23 cellular contexts compared by ENCODE assay signal in genomic region chr13:66723606-66724005, GRCh38.
DNase-seq lines count a peak whose midpoint lies in the region; FAIRE-seq and TF ChIP-seq lines count a peak whose summit lies in the region.
"Had no signal": no experiment of that assay in that cellular context is flagged by ENCODE, and none has a peak within 500 bp of the region (broad histone marks: within the 10 kb centered on the region; RNA-seq: fewer than 3 reads in every experiment).

No MANE protein-coding gene starts in this region.

- TF ChIP-seq CTCF in OCI-LY7 (conservative IDR thresholded peaks at IDR 0.05; ENCODE audit: low read length), result no peak
- TF ChIP-seq CTCF in H1 (IDR thresholded peaks at IDR 0.05; ENCODE audit: control extremely low read depth in 1 of 3, insufficient read depth in 1 of 3, low read depth in 1 of 3, low read length in 3 of 3), result no peak
- TF ChIP-seq CTCF in neural crest cell (conservative IDR thresholded peaks at IDR 0.05), result no peak

- H3K9ac ChIP-seq in H1 (replicated peaks in 1 of 4; ENCODE audit: extremely low read depth in 1 of 4, low read depth in 3 of 4, low read length in 3 of 4), result no peak overlapping the region
- H3K9ac ChIP-seq: SK-N-SH had no signal

- no peak overlapping the region for H2AK5ac ChIP-seq in H1 (ENCODE audit: low read depth, low read length)

- H3K4me3 ChIP-seq in OCI-LY7 (ENCODE audit: low read depth, low read length, poor library complexity, severe bottlenecking), result no peak overlapping the region
- no peak overlapping the region for H3K4me3 ChIP-seq in H1 (ENCODE audit: extremely low read depth in 1 of 4, insufficient read depth in 2 of 4, low read depth in 3 of 4, low read length in 4 of 4)

- H2BK120ac ChIP-seq in H1 (replicated peaks; ENCODE audit: low read depth, low read length), result no peak overlapping the region

- H4K91ac ChIP-seq in H1 (replicated peaks; ENCODE audit: insufficient read length, low read length), result no peak overlapping the region

- no peak overlapping the region for H2BK12ac ChIP-seq in H1 (ENCODE audit: low read depth, low read length)

- intact Hi-C loops in OCI-LY7 (cut with micrococcal nuclease; ENCODE audit: unreplicated experiment), result no loop called here

- no peak for TF ChIP-seq RAD21 in H1 (IDR thresholded peaks at IDR 0.05 in 1 of 2, conservative IDR thresholded peaks at IDR 0.05 in 1 of 2; ENCODE audit: low read depth in 2 of 2, low read length in 2 of 2)

- H3K79me2 ChIP-seq in OCI-LY7 (ENCODE audit: insufficient read depth, low read depth, low read length), result no peaks in the 10 kb centered on the region
- no peaks in the 10 kb centered on the region for H3K79me2 ChIP-seq in H1 (ENCODE audit: control insufficient read depth in 1 of 2, insufficient read depth in 2 of 2, low read length in 2 of 2)

- no peak for TF ChIP-seq EP300 in H1 (IDR thresholded peaks at IDR 0.05; ENCODE audit: borderline replicate concordance in 1 of 2, low read depth in 2 of 2, low read length in 2 of 2)

- FAIRE-seq in H1 (lab: Jason Lieb, UNC), result no peak
- FAIRE-seq: GM12891 had no signal

- no peak overlapping the region for H3K14ac ChIP-seq in H1 (ENCODE audit: insufficient read length)

- H3K4me3 Mint-ChIP-seq in neural crest cell, result no peak overlapping the region
- H3K4me3 Mint-ChIP-seq in activated naive CD4-positive, alpha-beta T cell treated with anti-CD3 and anti-CD28 coated beads, Interleukin-2, amount 10 ng/mL, durations not matched to agents 7 days and 5 days, result no peak overlapping the region
- H3K4me3 Mint-ChIP-seq: CD8-positive, alpha-beta memory T cell; H9 had no signal

- H4K8ac ChIP-seq in H1 (ENCODE audit: extremely low read depth, insufficient read depth, low read length), result no peak overlapping the region

- DNase-seq in OCI-LY7 (ENCODE audit: low spot score) (no peak), H1 (ENCODE audit: low read depth in 1 of 2, low spot score in 2 of 2) (no peak), neural crest cell (ENCODE audit: low read depth, low spot score) (no peak), SK-N-DZ (ENCODE audit: low spot score) (no peak), NCI-H1930 (lab: John Stamatoyannopoulos, UW) (no peak)
- DNase-seq in activated naive CD4-positive, alpha-beta T cell treated with anti-CD3 and anti-CD28 coated beads, Interleukin-2, amount 10 ng/mL, durations not matched to agents 7 days and 5 days, result no peak
- DNase-seq: CD8-positive, alpha-beta memory T cell; DMS53; EL; H9; MM.1S; NCI-H1092; NCI-H146; NCI-H2081; NCI-H2171 treated with DMSO at 0.1 percent for 48 hours; NCI-H446 treated with DMSO at 0.1 percent for 48 hours; NCI-H748 treated with DMSO at 0.1 percent for 48 hours; NK-92 treated with Interleukin-12 subunit alpha and Interleukin-12 subunit beta, amount 100 ng/mL, for 24 hours; OCI-M1; Right ventricle myocardium superior; SK-N-SH had no signal

- H3K9me3 Mint-ChIP-seq in neural crest cell, result no peaks in the 10 kb centered on the region
- peaks cover 2% of the 10 kb centered on the region for H3K9me3 Mint-ChIP-seq in activated naive CD4-positive, alpha-beta T cell treated with anti-CD3 and anti-CD28 coated beads, Interleukin-2, amount 10 ng/mL, durations not matched to agents 7 days and 5 days
- H3K9me3 Mint-ChIP-seq: H9 had no signal

- 87% methylated on average over 1 of the region's 1 CpG; no CpG with 5 or more reads in 1 of the 2 experiments for WGBS in H1 (ENCODE audit: extremely low coverage in 1 of 2, insufficient coverage in 1 of 2, insufficient read length in 1 of 2, insufficient replicate concordance in 2 of 2, low coverage in 1 of 2, low lambda C conversion rate in 2 of 2, missing lambda C conversion rate in 1 of 2), 2 experiments

- H2AFZ ChIP-seq in OCI-LY7 (ENCODE audit: low read length), result peak overlapping the region; percentile 42; the same call in 1 of the 2 replicates
- peak overlapping the region; percentile 66; the same call in 1 of the 2 replicates for H2AFZ ChIP-seq in H1 (ENCODE audit: low read length)

- H2BK15ac ChIP-seq in H1 (ENCODE audit: low read length), result no peak overlapping the region

- POLR2A ChIA-PET in OCI-LY7 (lab: Charles Lee), result interaction anchor here (0.7 to 1.3 kb wide), 4 partner anchors 11 to 505 kb away, joined by 3 to 6 read pairs (median 3); no protein-coding TSS in a partner anchor
- POLR2A ChIA-PET in H1 (lab: Charles Lee; ENCODE audit: partially characterized antibody), result no interaction called here

- no peaks in the 10 kb centered on the region for H3K79me1 ChIP-seq in H1 (ENCODE audit: low read depth, low read length)

- H3K36me3 Mint-ChIP-seq in neural crest cell (ENCODE audit: low read depth), result no peaks in the 10 kb centered on the region
- no peaks in the 10 kb centered on the region for H3K36me3 Mint-ChIP-seq in activated naive CD4-positive, alpha-beta T cell treated with anti-CD3 and anti-CD28 coated beads, Interleukin-2, amount 10 ng/mL, durations not matched to agents 7 days and 5 days
- H3K36me3 Mint-ChIP-seq: CD8-positive, alpha-beta memory T cell had no signal

- no peaks in the 10 kb centered on the region for H3K27me3 Mint-ChIP-seq in neural crest cell (ENCODE audit: low read depth)
- no peaks in the 10 kb centered on the region for H3K27me3 Mint-ChIP-seq in activated naive CD4-positive, alpha-beta T cell treated with anti-CD3 and anti-CD28 coated beads, Interleukin-2, amount 10 ng/mL, durations not matched to agents 7 days and 5 days
- H3K27me3 Mint-ChIP-seq: CD8-positive, alpha-beta memory T cell had no signal

- CTCF ChIA-PET in OCI-LY7 (lab: Charles Lee; ENCODE audit: unreplicated experiment), result no interaction called here
- CTCF ChIA-PET in H1 (lab: Charles Lee; ENCODE audit: partially characterized antibody), result no interaction called here
- CTCF ChIA-PET in activated naive CD4-positive, alpha-beta T cell treated with anti-CD3 and anti-CD28 coated beads, Interleukin-2, amount 10 ng/mL, durations not matched to agents 7 days and 5 days (lab: Charles Lee), result no interaction called here

- no peak for TF ChIP-seq POLR2A in H1 (IDR thresholded peaks at IDR 0.05; ENCODE audit: control extremely low read depth in 1 of 2, low read depth in 2 of 2, low read length in 2 of 2)

- no peak overlapping the region for H3K27ac ChIP-seq in OCI-LY7 (ENCODE audit: low read depth, low read length, poor library complexity, severe bottlenecking)
- no peak overlapping the region for H3K27ac ChIP-seq in H1 (ENCODE audit: low read depth, low read length)
- H3K27ac ChIP-seq in temporal lobe (ENCODE audit: low read depth, low read length), result peak overlapping the region; percentile 7

- no peak overlapping the region for H2BK5ac ChIP-seq in H1 (ENCODE audit: low read depth, low read length)

- no peak overlapping the region for H3K4ac ChIP-seq in H1 (replicated peaks; ENCODE audit: insufficient read length, low read depth, low read length)

- no peaks in the 10 kb centered on the region for H3K27me3 ChIP-seq in H1 (replicated peaks in 1 of 4; ENCODE audit: control insufficient read depth in 3 of 4, extremely low read depth in 1 of 4, insufficient read depth in 3 of 4, low read length in 3 of 4)

- H3K4me1 ChIP-seq in OCI-LY7 (ENCODE audit: insufficient read depth, low read length, poor library complexity, severe bottlenecking) (no peaks in the 10 kb centered on the region), H1 (replicated peaks in 1 of 4; ENCODE audit: control insufficient read depth in 3 of 4, insufficient read depth in 4 of 4, low read length in 3 of 4) (no peaks in the 10 kb centered on the region)

- BruUV-seq in OCI-LY7 (replicated peaks; lab: Mats Ljungman, UMichigan), result no TSS peak

- H4K5ac ChIP-seq in H1 (ENCODE audit: insufficient read length, low read depth, low read length), result no peak overlapping the region

- no peak overlapping the region for H3K4me2 ChIP-seq in OCI-LY7 (ENCODE audit: low read length)
- H3K4me2 ChIP-seq in H1 (ENCODE audit: insufficient read depth in 1 of 2, low read depth in 2 of 2, low read length in 2 of 2), result no peak overlapping the region
- H3K4me2 ChIP-seq: SK-N-SH had no signal

- H2BK20ac ChIP-seq in H1 (ENCODE audit: low read length), result no peak overlapping the region

- H3K27ac Mint-ChIP-seq in neural crest cell (ENCODE audit: unreplicated experiment), result peak overlapping the region; percentile 52
- no peak overlapping the region for H3K27ac Mint-ChIP-seq in activated naive CD4-positive, alpha-beta T cell treated with anti-CD3 and anti-CD28 coated beads, Interleukin-2, amount 10 ng/mL, durations not matched to agents 7 days and 5 days
- H3K27ac Mint-ChIP-seq: CD8-positive, alpha-beta memory T cell; H9 had no signal

- H3K9me3 ChIP-seq in OCI-LY7 (ENCODE audit: low read length) (peaks cover 6% of the 10 kb centered on the region; the same call in 1 of the 2 replicates), H1 (ENCODE audit: insufficient read depth in 2 of 2, low read depth in 1 of 2, low read length in 1 of 2) (no peaks in the 10 kb centered on the region)
- H3K9me3 ChIP-seq: SK-N-SH had no signal

- no peak overlapping the region for H3K23ac ChIP-seq in H1 (ENCODE audit: insufficient read length)

- H3K23me2 ChIP-seq in H1 (ENCODE audit: low read depth, low read length), result no peaks in the 10 kb centered on the region

- H3K36me3 ChIP-seq in OCI-LY7 (ENCODE audit: insufficient read depth, low read length) (no peaks in the 10 kb centered on the region; the same call in 1 of the 2 replicates), H1 (ENCODE audit: control insufficient read depth in 2 of 4, insufficient read depth in 4 of 4, low read length in 3 of 4) (no peaks in the 10 kb centered on the region)

- no peak overlapping the region for H3K18ac ChIP-seq in H1 (ENCODE audit: extremely low read depth, low read length)

- peaks cover 24% of the 10 kb centered on the region for H3K4me1 Mint-ChIP-seq in neural crest cell
- H3K4me1 Mint-ChIP-seq in activated naive CD4-positive, alpha-beta T cell treated with anti-CD3 and anti-CD28 coated beads, Interleukin-2, amount 10 ng/mL, durations not matched to agents 7 days and 5 days, result no peaks in the 10 kb centered on the region
- H3K4me1 Mint-ChIP-seq: CD8-positive, alpha-beta memory T cell had no signal

- H4K20me1 ChIP-seq in OCI-LY7 (ENCODE audit: insufficient read depth, low read length), result no peaks in the 10 kb centered on the region
- H4K20me1 ChIP-seq in H1 (replicated peaks in 1 of 2; ENCODE audit: control insufficient read depth in 1 of 2, insufficient read depth in 2 of 2, low read length in 2 of 2), result no peaks in the 10 kb centered on the region

- H3K56ac ChIP-seq in H1 (replicated peaks; ENCODE audit: insufficient read length, low read depth, low read length), result no peak overlapping the region

- H3K9me2 ChIP-seq in OCI-LY7 (ENCODE audit: insufficient read depth, low read length), result no peaks in the 10 kb centered on the region
- H3K9me2 ChIP-seq: SK-N-SH had no signal
